9 cellular contexts compared by ENCODE assay signal in the genomic region with DNA sequence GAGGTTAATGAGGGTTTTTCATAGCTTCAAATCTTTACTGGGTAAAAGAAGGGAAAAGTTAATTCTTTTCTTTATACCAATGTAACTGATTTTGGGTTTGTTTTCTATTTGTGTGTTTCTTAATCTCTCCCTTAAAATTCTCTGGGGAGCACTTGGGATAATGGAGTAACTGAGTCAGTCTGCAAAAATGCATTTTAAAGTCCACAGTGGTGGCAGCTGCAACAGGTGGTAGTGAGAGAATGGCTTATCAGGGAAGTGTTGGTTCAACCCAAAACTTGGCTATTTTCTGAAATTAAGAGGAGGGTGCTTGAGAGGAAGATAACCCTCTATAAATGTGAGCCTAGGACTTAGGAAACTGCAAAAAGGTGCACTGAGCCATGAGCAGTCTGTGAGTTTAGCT.
"Had no signal": no experiment of that assay in that cellular context is flagged by ENCODE, and none has a peak within 500 bp of the region (broad histone marks: within the 10 kb centered on the region; RNA-seq: fewer than 3 reads in every experiment).

No MANE protein-coding gene starts in this region.

- H3K4me1 ChIP-seq: HAP-1 had no signal

- H3K27ac Mint-ChIP-seq: GM23338, HFFc6, IgD-negative memory B cell had no signal

- H3K4me3 ChIP-seq: GM23338, HAP-1 had no signal

- H3K4me3 Mint-ChIP-seq: GM23338, HFFc6, IgD-negative memory B cell had no signal

- H3K9me3 Mint-ChIP-seq: GM23338 had no signal

- DNase-seq: H7, HFFc6, KBM-7 had no signal

- ATAC-seq: GM23338, HCT116, HepG2 had no signal

- H3K36me3 ChIP-seq: HAP-1 had no signal

- H3K36me3 Mint-ChIP-seq: IgD-negative memory B cell had no signal

- H3K27ac ChIP-seq: HL-60 had no signal

- H3K9me3 ChIP-seq: HAP-1 had no signal

- H3K4me1 Mint-ChIP-seq: GM23338, IgD-negative memory B cell had no signal
